ENCODE assay signal across 8 cellular contexts in genomic region chr3:42012935-42013651, GRCh38. TPM values are rescaled to one million over a fixed set of nuclear protein-coding genes. Genes with fewer than 3 reads are reported as not detected.
DNase-seq lines count a peak whose midpoint lies in the region; ATAC-seq lines count a peak whose summit lies in the region.

No MANE protein-coding gene starts in this region.

- peak overlapping the region; percentile 0 for H3K27ac ChIP-seq in cingulate gyrus (ENCODE audit: low read depth, low read length)

- peak; percentile 75 for ATAC-seq in HG02588 (IDR thresholded peaks at IDR 0.05; ENCODE audit: unreplicated experiment)
- ATAC-seq in left lobe of liver, result peak; percentile 88

- DNase-seq in NCI-H1417 (lab: John Stamatoyannopoulos, UW) (peak; percentile 16 to 58 (median 46)), NCI-H1417 treated with DMSO at 0.1 percent for 48 hours (lab: John Stamatoyannopoulos, UW) (no peak), NCI-H1436 treated with DMSO at 0.1 percent for 48 hours (lab: John Stamatoyannopoulos, UW) (peak; percentile 23), left lobe of liver (ENCODE audit: low spot score) (peak; percentile 79)
- DNase-seq in activated CD4-positive, alpha-beta T cell treated with anti-CD3 and anti-CD28 coated beads for 24 hours (ENCODE audit: low read depth in 2 of 2), result peak; percentile 57 to 59
- DNase-seq in stimulated activated CD4-positive, alpha-beta T cell treated with anti-CD3 and anti-CD28 coated beads, Interleukin-2, amount 100 ng/mL, for 24 hours, result peak; percentile 72 to 79

RNA-seq across cellular contexts. Expression of gene ULK4, which starts 51.2 kb away (rescaled TPM):
- total RNA-seq in left lobe of liver, result 2.3 TPM
